ENCODE assay signal across 23 cellular contexts in genomic region chr21:35652872-35653271, GRCh38.
"Had no signal": no experiment of that assay in that cellular context is flagged by ENCODE, and none has a peak within 500 bp of the region (broad histone marks: within the 10 kb centered on the region; RNA-seq: fewer than 3 reads in every experiment).

No MANE protein-coding gene starts in this region.

- H3K4me3 ChIP-seq: body of pancreas, esophagus squamous epithelium, stomach, thyroid gland, upper lobe of right lung had no signal

- H3K27ac ChIP-seq: body of pancreas, esophagus squamous epithelium, stomach, thyroid gland, upper lobe of right lung, WERI-Rb-1 had no signal

- H3K36me3 ChIP-seq: esophagus squamous epithelium, stomach, thyroid gland, upper lobe of right lung, WERI-Rb-1 had no signal

- H3K27me3 ChIP-seq: body of pancreas, thyroid gland, upper lobe of right lung had no signal

- H3K4me1 ChIP-seq: esophagus squamous epithelium, upper lobe of right lung had no signal

- DNase-seq: activated CD4-positive, alpha-beta T cell treated with anti-CD3 and anti-CD28 coated beads for 48 hours; activated CD4-positive, alpha-beta T cell treated with anti-CD3 and anti-CD28 coated beads, Interleukin-2, amount 50 U/mL, for 48 hours; activated CD8-positive, alpha-beta memory T cell treated with anti-CD3 and anti-CD28 coated beads for 24 hours; activated effector memory CD4-positive, alpha-beta T cell treated with Interleukin-2 at 50 U/mL for 16 hours; activated naive CD4-positive, alpha-beta T cell treated with Interleukin-2 at 50 U/mL for 16 hours; anterior cingulate cortex; body of pancreas; cortex of kidney; endodermal cell; esophagus squamous epithelium; left ventricle myocardium superior; posterior cingulate gyrus; right cardiac atrium; stimulated activated CD4-positive, alpha-beta T cell treated with anti-CD3 and anti-CD28 coated beads, Interleukin-15, amount 100 ng/mL, for 24 hours; stimulated activated CD4-positive, alpha-beta T cell treated with anti-CD3 and anti-CD28 coated beads, Interleukin-2, amount 100 ng/mL, for 24 hours; stimulated activated naive B cell treated with anti-CD40 and anti-IgM and Interleukin-4, amounts not matched to agents 10 μg/mL and 1 μg/mL and 100 μg/mL, for 72 hours; stomach; T1000; thyroid gland; upper lobe of right lung; WERI-Rb-1 had no signal

- H3K9me3 ChIP-seq: body of pancreas, esophagus squamous epithelium, thyroid gland, upper lobe of right lung had no signal

- FAIRE-seq: frontal cortex had no signal

- ATAC-seq: activated CD4-positive, CD25-positive, alpha-beta regulatory T cell treated with anti-CD3 and anti-CD28 coated beads, Interleukin-2, amount 50 U/mL, for 24 hours; body of pancreas; left ventricle myocardium superior; right cardiac atrium; stimulated activated naive B cell treated with anti-CD40 and anti-IgM and Interleukin-4, amounts not matched to agents 10 μg/mL and 1 μg/mL and 100 μg/mL, for 72 hours; upper lobe of right lung had no signal
